7 cellular contexts compared by ENCODE assay signal in genomic region chr7:86876132-86876531, GRCh38.
"Had no signal": no experiment of that assay in that cellular context is flagged by ENCODE, and none has a peak within 500 bp of the region (broad histone marks: within the 10 kb centered on the region; RNA-seq: fewer than 3 reads in every experiment).

No MANE protein-coding gene starts in this region.

- H3K4me1 Mint-ChIP-seq: IgD-negative memory B cell had no signal

- H3K4me3 ChIP-seq: K562 had no signal

- H3K27me3 Mint-ChIP-seq: IgD-negative memory B cell had no signal

- H3K27ac Mint-ChIP-seq: IgD-negative memory B cell had no signal

- DNase-seq: IMR-90, KBM-7 had no signal

- H3K4me3 Mint-ChIP-seq: IgD-negative memory B cell had no signal

- ATAC-seq: HepG2, K562 had no signal

- FAIRE-seq: HepG2, HTR-8/SVneo, K562 had no signal

- H3K27ac ChIP-seq: HL-60 had no signal

- H3K36me3 Mint-ChIP-seq: IgD-negative memory B cell had no signal
